ENCODE assay signal across 9 cellular contexts in genomic region chr2:232588680-232589585, GRCh38. TPM values are rescaled to one million over a fixed set of nuclear protein-coding genes. Genes with fewer than 3 reads are reported as not detected.
DNase-seq lines count a peak whose midpoint lies in the region; ATAC-seq and TF ChIP-seq lines count a peak whose summit lies in the region.
"Had no signal": no experiment of that assay in that cellular context is flagged by ENCODE, and none has a peak within 500 bp of the region (broad histone marks: within the 10 kb centered on the region; RNA-seq: fewer than 3 reads in every experiment).

No MANE protein-coding gene starts in this region.

- ATAC-seq in IMR-90 (ENCODE audit: low read depth) (peak; percentile 97), HG02588 (IDR thresholded peaks at IDR 0.05; ENCODE audit: unreplicated experiment) (no peak), natural killer cell (no peak)

- H3K9me3 ChIP-seq in IMR-90 (ENCODE audit: control insufficient read depth, insufficient read depth, low read length) (no peaks in the 10 kb centered on the region), thyroid gland (no peaks in the 10 kb centered on the region)
- H3K9me3 ChIP-seq: Peyer's patch had no signal

- no peak overlapping the region for H2BK20ac ChIP-seq in IMR-90 (ENCODE audit: low read depth, low read length)

- H3K4me1 ChIP-seq in IMR-90 (ENCODE audit: control insufficient read depth, insufficient read depth, low read length) (peaks cover 3% of the 10 kb centered on the region), thyroid gland (peaks cover 5 to 22% of the 10 kb centered on the region in 2 donors)

- CTCF ChIA-PET in IMR-90 (lab: Yijun Ruan, JAX) = interaction anchor here (0.6 kb wide), 1 partner anchor 94 kb away, joined by 3 read pairs; no protein-coding TSS in a partner anchor

- H3K27me3 ChIP-seq in IMR-90 (ENCODE audit: control insufficient read depth, insufficient read depth, low read length) = no peaks in the 10 kb centered on the region
- no peaks in the 10 kb centered on the region for H3K27me3 ChIP-seq in thyroid gland
- H3K27me3 ChIP-seq: Peyer's patch had no signal

- no peak overlapping the region for H3K23ac ChIP-seq in IMR-90 (ENCODE audit: low read depth, low read length)

- H3K4me1 Mint-ChIP-seq in natural killer cell = no peaks in the 10 kb centered on the region

- H4K20me1 ChIP-seq in IMR-90 (ENCODE audit: insufficient read depth, low read length) = no peaks in the 10 kb centered on the region

- no peak overlapping the region for H2BK15ac ChIP-seq in IMR-90 (ENCODE audit: low read depth, low read length)

- DNase-seq in IMR-90 (peak; percentile 86), astrocyte of the spinal cord (ENCODE audit: low read depth, low spot score) (peak; percentile 84), hippocampal formation (lab: John Stamatoyannopoulos, UW) (peak; percentile 24 to 60), thyroid gland (peak; percentile 93 to 94), natural killer cell (no peak), OCI-M1 (lab: John Stamatoyannopoulos, UW) (no peak), NOMO-1 treated with dmso at 0.1 percent for 144 hours (lab: John Stamatoyannopoulos, UW; ENCODE audit: unreplicated experiment) (no peak)
- DNase-seq: Peyer's patch had no signal

- POLR2A ChIA-PET in IMR-90 (lab: Charles Lee; ENCODE audit: unreplicated experiment) = no interaction called here

- no peak overlapping the region for H3K18ac ChIP-seq in IMR-90 (ENCODE audit: low read depth, low read length)

- no TSS peak for BruUV-seq in IMR-90 (replicated peaks; lab: Mats Ljungman, UMichigan)

- WGBS in IMR-90 (ENCODE audit: extremely low coverage in 2 of 2, insufficient read length in 1 of 2), 2 experiments = 50% methylated on average over 6 of the region's 18 CpGs; no CpG with 5 or more reads in 1 of the 2 experiments
- 57 to 59% methylated on average over 18 of the region's 18 CpGs for WGBS in thyroid gland, 2 donors

- H3K9me3 Mint-ChIP-seq in natural killer cell = no peaks in the 10 kb centered on the region

- H3K4me2 ChIP-seq in IMR-90 (ENCODE audit: low read depth, low read length) = no peak overlapping the region

- no peak overlapping the region for H2AFZ ChIP-seq in IMR-90 (replicated peaks; ENCODE audit: low read length, poor library complexity)

- H4K91ac ChIP-seq in IMR-90 (ENCODE audit: insufficient read depth, low read depth, low read length) = no peak overlapping the region

- H4K5ac ChIP-seq in IMR-90 (ENCODE audit: low read depth, low read length) = no peak overlapping the region

- no peak overlapping the region for H3K14ac ChIP-seq in IMR-90 (replicated peaks; ENCODE audit: low read depth, low read length)

- H3K27ac ChIP-seq in IMR-90 (ENCODE audit: insufficient read depth, low read length) = no peak overlapping the region
- peak overlapping the region; percentile 76 to 88 (median 82) for H3K27ac ChIP-seq in thyroid gland
- H3K27ac ChIP-seq: Peyer's patch had no signal

- no peaks in the 10 kb centered on the region for H3K79me1 ChIP-seq in IMR-90 (ENCODE audit: low read depth in 1 of 2, low read length in 2 of 2)

- no peak overlapping the region for H2BK5ac ChIP-seq in IMR-90 (ENCODE audit: low read depth, low read length, poor library complexity, severe bottlenecking)

- intact Hi-C loops in IMR-90 (cut with micrococcal nuclease) = no loop called here
- intact Hi-C loops in thyroid gland (cut with DNase I) = no loop called here
- intact Hi-C loops in natural killer cell (cut with micrococcal nuclease) = no loop called here

- H3K4me3 ChIP-seq in IMR-90 (ENCODE audit: insufficient read depth, low read depth, low read length) = no peak overlapping the region
- no peak overlapping the region for H3K4me3 ChIP-seq in astrocyte of the spinal cord (ENCODE audit: low read depth, low read length)
- no peak overlapping the region for H3K4me3 ChIP-seq in thyroid gland (replicated peaks in 1 of 3)
- H3K4me3 ChIP-seq: Peyer's patch had no signal

- dilution Hi-C loops in IMR-90 (cut with HindIII; ENCODE audit: low sequenced_read_pairs, unreplicated experiment) = no loop called here

- H3K36me3 ChIP-seq in IMR-90 (ENCODE audit: control insufficient read depth, insufficient read depth, low read length) (no peaks in the 10 kb centered on the region), thyroid gland (no peaks in the 10 kb centered on the region)
- H3K36me3 ChIP-seq: Peyer's patch had no signal

- H2BK120ac ChIP-seq in IMR-90 (ENCODE audit: low read depth, low read length) = no peak overlapping the region

- H3K27ac Mint-ChIP-seq in natural killer cell = no peak overlapping the region

- TF ChIP-seq POLR2A in IMR-90 (IDR thresholded peaks at IDR 0.05; ENCODE audit: low read depth, low read length) = no peak
- peak in 1 of 2 donors; percentile 43 for TF ChIP-seq POLR2A in thyroid gland (IDR thresholded peaks at IDR 0.05)

- no peak overlapping the region for H4K8ac ChIP-seq in IMR-90 (ENCODE audit: low read depth in 2 of 2, low read length in 2 of 2)

- no peak for TF ChIP-seq RAD21 in IMR-90 (IDR thresholded peaks at IDR 0.05; ENCODE audit: low read length)

- H3K36me3 Mint-ChIP-seq in natural killer cell = no peaks in the 10 kb centered on the region

- no peak overlapping the region for H3K9ac ChIP-seq in IMR-90 (ENCODE audit: low read depth, low read length)

- no peak overlapping the region for H3K56ac ChIP-seq in IMR-90 (ENCODE audit: extremely low read depth, insufficient read depth, low read length)

- peaks cover 8% of the 10 kb centered on the region; the same call in 1 of the 2 replicates for H3K9me1 ChIP-seq in IMR-90 (ENCODE audit: insufficient read depth, low read length)

- H3K4me3 Mint-ChIP-seq in natural killer cell = no peak overlapping the region

- H2AK9ac ChIP-seq in IMR-90 (replicated peaks; ENCODE audit: low read depth, low read length, poor library complexity) = peak overlapping the region; percentile 25

- TF ChIP-seq CTCF in IMR-90 (conservative IDR thresholded peaks at IDR 0.05; ENCODE audit: low read depth, low read length) = no peak
- TF ChIP-seq CTCF in astrocyte of the spinal cord (IDR thresholded peaks at IDR 0.05; ENCODE audit: low read depth, low read length) = no peak
- no peak for TF ChIP-seq CTCF in thyroid gland (IDR thresholded peaks at IDR 0.05)
- TF ChIP-seq CTCF in natural killer cell (IDR thresholded peaks at IDR 0.05) = no peak

- in situ Hi-C loops in IMR-90 (cut with MboI; ENCODE audit: low sequenced_read_pairs) = no loop called here
- in situ Hi-C loops in astrocyte of the spinal cord (cut with HindIII; ENCODE audit: low sequenced_read_pairs) = no loop called here

- H3K4ac ChIP-seq in IMR-90 (ENCODE audit: low read depth, low read length) = no peak overlapping the region

- peak overlapping the region; percentile 8; the same call in 1 of the 2 replicates for H2AK5ac ChIP-seq in IMR-90 (ENCODE audit: low read depth, low read length)

- H3K27me3 Mint-ChIP-seq in natural killer cell (ENCODE audit: low read depth in 2 of 2) = no peaks in the 10 kb centered on the region

TF ChIP-seq in IMR-90, 13 proteins besides CTCF, POLR2A, EP300 and RAD21:
- TF ChIP-seq ELK1 (IDR thresholded peaks at IDR 0.05; ENCODE audit: borderline replicate concordance, low read depth, low read length) = no peak
- no peak for TF ChIP-seq RFX5 (IDR thresholded peaks at IDR 0.05; ENCODE audit: low read depth, low read length)
- TF ChIP-seq NFE2L2 (IDR thresholded peaks at IDR 0.05; ENCODE audit: low read depth, low read length) = peak; percentile 94
- no peak for TF ChIP-seq CEBPB (IDR thresholded peaks at IDR 0.05; ENCODE audit: low read depth, low read length)
- no peak for TF ChIP-seq SMC3 (IDR thresholded peaks at IDR 0.05; ENCODE audit: low read depth, low read length)
- TF ChIP-seq MAFK (IDR thresholded peaks at IDR 0.05; ENCODE audit: low read depth, low read length) = peak; percentile 71
- no peak for TF ChIP-seq BHLHE40 (IDR thresholded peaks at IDR 0.05; ENCODE audit: low read depth, low read length)

RNA-seq across cellular contexts. Expression of gene EIF4E2, which starts 38.4 kb away (rescaled TPM):
- 105 and 149 TPM in 2 replicates for total RNA-seq in IMR-90 (2012; rRNA removed)
- polyA plus RNA-seq in IMR-90 (2012; rRNA removed) = 44.0 and 52.1 TPM in 2 replicates
- 18.7 and 36.1 TPM in 2 replicates for polyA plus RNA-seq in IMR-90 (2012; cell fraction: cytosol; rRNA removed)
- polyA plus RNA-seq in IMR-90 (2012; cell fraction: nucleus; rRNA removed; ENCODE audit: low replicate concordance) = 28.5 and 89.1 TPM in 2 replicates
- 10 to 100 TPM; 50.7 to 59.6 (median 54.4) TPM for total RNA-seq in thyroid gland
- 10 to 100 TPM; 62.2 to 67.6 (median 63.5) TPM for total RNA-seq in natural killer cell

RNA-seq across cellular contexts. Expression of gene TIGD1, which starts 38.6 kb away (rescaled TPM):
- total RNA-seq in IMR-90 (2012; rRNA removed) (2.7 and 2.8 TPM in 2 replicates), thyroid gland (10 to 100 TPM in 1 of 4 donors, 1 to 10 TPM in 3; 6.7 to 11.6 (median 6.9) TPM), natural killer cell (10 to 100 TPM; 10.6 to 13.2 (median 12.4) TPM)
- 2.4 and 2.9 TPM in 2 replicates for polyA plus RNA-seq in IMR-90 (2012; rRNA removed)
- polyA plus RNA-seq in IMR-90 (2012; cell fraction: cytosol; rRNA removed) = 0.70 and 0.74 TPM in 2 replicates
- polyA plus RNA-seq in IMR-90 (2012; cell fraction: nucleus; rRNA removed; ENCODE audit: low replicate concordance) = 1.3 and 6.0 TPM in 2 replicates

RNA-seq across cellular contexts. Expression of gene EFHD1, which starts 44.5 kb away (rescaled TPM):
- not detected in 2 replicates for total RNA-seq in IMR-90 (2012; rRNA removed)
- polyA plus RNA-seq in IMR-90 (2012; rRNA removed) = 0.27 and 0.36 TPM in 2 replicates
- 0.11 and 0.16 TPM in 2 replicates for polyA plus RNA-seq in IMR-90 (2012; cell fraction: cytosol; rRNA removed)
- 0.03 and 0.05 TPM in 2 replicates for polyA plus RNA-seq in IMR-90 (2012; cell fraction: nucleus; rRNA removed; ENCODE audit: low replicate concordance)
- total RNA-seq in thyroid gland = 10 to 100 TPM in 3 of 4 donors, 1 to 10 TPM in 1; 6.9 to 17.5 (median 14.8) TPM
- under 1 TPM in 1 of 3 donors, not detected in 2; 0.58 TPM for total RNA-seq in natural killer cell

RNA-seq across cellular contexts. Expression of gene CHRNG, which starts 49.4 kb away (rescaled TPM):
- total RNA-seq in IMR-90 (2012; rRNA removed) (not detected in 2 replicates), thyroid gland (not detected), natural killer cell (not detected)
- polyA plus RNA-seq in IMR-90 (2012; rRNA removed) = not detected in 2 replicates
- polyA plus RNA-seq in IMR-90 (2012; cell fraction: cytosol; rRNA removed) = not detected in 2 replicates
- polyA plus RNA-seq in IMR-90 (2012; cell fraction: nucleus; rRNA removed; ENCODE audit: low replicate concordance) = not detected in 2 replicates
- total RNA-seq: Peyer's patch had no signal

Comparison
In these comparisons a context has a peak if more than half of its experiments do, and no peak if none do; other contexts are left out.
1. DNase-seq: peak in IMR-90 (single experiment), astrocyte of the spinal cord (single experiment), hippocampal formation (2 of 2) and thyroid gland (2 of 2); none in natural killer cell (single experiment), OCI-M1 (single experiment) and NOMO-1 treated with dmso at 0.1 percent for 144 hours (single experiment).